In genomic region chr21:22762463-22762862, GRCh38 we compare ENCODE assay signal across 34 cellular contexts.
"Had no signal": no experiment of that assay in that cellular context is flagged by ENCODE, and none has a peak within 500 bp of the region (broad histone marks: within the 10 kb centered on the region; RNA-seq: fewer than 3 reads in every experiment).

No MANE protein-coding gene starts in this region.

- DNase-seq: Karpas-422, Kasumi-1, MG63, MM.1S, MV-4-11, NCI-H1048, NCI-H1092, NCI-H1092 treated with DMSO at 0.1 percent for 48 hours, NCI-H1105, NCI-H1105 treated with DMSO at 0.1 percent for 48 hours, NCI-H1417 treated with DMSO at 0.1 percent for 48 hours, NCI-H1436, NCI-H1436 treated with DMSO at 0.1 percent for 48 hours, NCI-H146, NCI-H1694, NCI-H1694 treated with DMSO at 0.1 percent for 48 hours, NCI-H187, NCI-H187 treated with DMSO at 0.1 percent for 48 hours, NCI-H1930, NCI-H2029, NCI-H2029 treated with DMSO at 0.1 percent for 48 hours, NCI-H2081, NCI-H2081 treated with DMSO at 0.1 percent for 48 hours, NCI-H2107, NCI-H2171, NCI-H2171 treated with DMSO at 0.1 percent for 48 hours, NCI-H2227 treated with DMSO at 0.1 percent for 48 hours, NCI-H226, NCI-H345, NCI-H446, NCI-H446 treated with DMSO at 0.1 percent for 48 hours, NCI-H510A, NCI-H510A treated with DMSO at 0.1 percent for 48 hours, NCI-H524 had no signal

- H3K36me3 ChIP-seq: MG63 had no signal

- H3K27me3 ChIP-seq: MG63 had no signal

- H3K9me3 ChIP-seq: MG63 had no signal

- H3K4me3 ChIP-seq: MG63 had no signal
